In genomic region chr6:41637179-41638001, GRCh38 we compare ENCODE assay signal across 10 cellular contexts. TPM values are rescaled to one million over a fixed set of nuclear protein-coding genes. Genes with fewer than 3 reads are reported as not detected.
DNase-seq lines count a peak whose midpoint lies in the region; ATAC-seq, FAIRE-seq and TF ChIP-seq lines count a peak whose summit lies in the region.
"Had no signal": no experiment of that assay in that cellular context is flagged by ENCODE, and none has a peak within 500 bp of the region (broad histone marks: within the 10 kb centered on the region; RNA-seq: fewer than 3 reads in every experiment).

No MANE protein-coding gene starts in this region.

- no peak for DNase-seq in activated CD4-positive, alpha-beta T cell treated with anti-CD3 and anti-CD28 coated beads for 36 hours
- DNase-seq in activated CD4-positive, alpha-beta T cell treated with anti-CD3 and anti-CD28 coated beads, Interleukin-2, amount 50 U/mL, for 48 hours = no peak
- DNase-seq in dermis blood vessel endothelial cell = peak; percentile 37
- DNase-seq in mesendoderm = peak; percentile 71
- DNase-seq in type B pancreatic cell (ENCODE audit: extremely low spot score, unreplicated experiment) = no peak
- DNase-seq in D341Med (ENCODE audit: low spot score) = no peak
- no peak for DNase-seq in SIG-M5 (lab: John Stamatoyannopoulos, UW)
- no peak for DNase-seq in D721Med (ENCODE audit: insufficient read length, low spot score)
- DNase-seq: activated gamma-delta T cell treated with Interleukin-2 at 50 U/mL for 16 hours, NCI-H2171 treated with DMSO at 0.1 percent for 48 hours had no signal

- H3K79me1 ChIP-seq in mesendoderm (ENCODE audit: low read length) = peaks cover 22% of the 10 kb centered on the region

- H3K4me3 ChIP-seq in mesendoderm (ENCODE audit: low read length) = peak overlapping the region; percentile 71

- peak overlapping the region; percentile 23 for H2BK15ac ChIP-seq in mesendoderm (replicated peaks; ENCODE audit: low read depth)

- WGBS in mesendoderm (ENCODE audit: extremely low coverage, insufficient coverage, low lambda C conversion rate) = no CpG with 5 or more reads among the region's 57 CpGs

- peaks cover 18% of the 10 kb centered on the region for H3K4me1 ChIP-seq in mesendoderm (ENCODE audit: control insufficient read depth, low read depth, low read length)

- no peaks in the 10 kb centered on the region for H3K36me3 ChIP-seq in mesendoderm (ENCODE audit: control insufficient read depth, insufficient read depth, low read length)

- H3K27ac ChIP-seq in mesendoderm (ENCODE audit: low read depth, low read length) = peak overlapping the region; percentile 78

- peak overlapping the region; percentile 21 for H2BK5ac ChIP-seq in mesendoderm (ENCODE audit: low read length)

- no peak for ATAC-seq in activated CD4-positive, alpha-beta T cell treated with anti-CD3 and anti-CD28 coated beads for 36 hours

- H3K9ac ChIP-seq in mesendoderm (ENCODE audit: low read length) = peak overlapping the region; percentile 88

- H3K4me1 Mint-ChIP-seq in activated CD4-positive, alpha-beta T cell treated with anti-CD3 and anti-CD28 coated beads for 36 hours = peaks cover 6% of the 10 kb centered on the region
- peaks cover 55% of the 10 kb centered on the region for H3K4me1 Mint-ChIP-seq in type B pancreatic cell (ENCODE audit: unreplicated experiment)

- H4K8ac ChIP-seq in mesendoderm (ENCODE audit: low read depth, low read length) = peak overlapping the region; percentile 67

- intact Hi-C loops in activated CD4-positive, alpha-beta T cell treated with anti-CD3 and anti-CD28 coated beads for 36 hours (cut with DNase I, micrococcal nuclease) = no loop called here

- H3K9me3 Mint-ChIP-seq in activated CD4-positive, alpha-beta T cell treated with anti-CD3 and anti-CD28 coated beads for 36 hours (ENCODE audit: low read depth) = no peaks in the 10 kb centered on the region
- H3K9me3 Mint-ChIP-seq in type B pancreatic cell = no peaks in the 10 kb centered on the region

- CTCF ChIA-PET in activated CD4-positive, alpha-beta T cell treated with anti-CD3 and anti-CD28 coated beads for 36 hours (lab: Charles Lee) = interaction anchor here (0.8 kb wide), 1 partner anchor 46 kb away, joined by 3 read pairs; no protein-coding TSS in a partner anchor

- no peak overlapping the region for H3K27ac Mint-ChIP-seq in activated CD4-positive, alpha-beta T cell treated with anti-CD3 and anti-CD28 coated beads for 36 hours
- peak overlapping the region; percentile 84 for H3K27ac Mint-ChIP-seq in type B pancreatic cell

- peak overlapping the region; percentile 88 for H3K56ac ChIP-seq in mesendoderm (ENCODE audit: low read length)

- TF ChIP-seq CTCF in type B pancreatic cell (conservative IDR thresholded peaks at IDR 0.05) (no peak), D721Med (IDR thresholded peaks at IDR 0.05; ENCODE audit: insufficient read depth, missing control alignments) (no peak)

- H3K23ac ChIP-seq in mesendoderm (ENCODE audit: low read length) = peak overlapping the region; percentile 52

- H3K27me3 ChIP-seq in mesendoderm (ENCODE audit: insufficient read depth, low read length, poor library complexity) = no peaks in the 10 kb centered on the region

- peak overlapping the region; percentile 13 for H3K4me3 Mint-ChIP-seq in activated CD4-positive, alpha-beta T cell treated with anti-CD3 and anti-CD28 coated beads for 36 hours
- peak overlapping the region; percentile 92 for H3K4me3 Mint-ChIP-seq in type B pancreatic cell

- no peak overlapping the region for H4K5ac ChIP-seq in mesendoderm (ENCODE audit: low read length)

- no peak for FAIRE-seq in D721Med (lab: Jason Lieb, UNC)

- peak overlapping the region; percentile 100 for H3K4me2 ChIP-seq in mesendoderm (ENCODE audit: low read length)

- peaks cover 33% of the 10 kb centered on the region for H3K79me2 ChIP-seq in mesendoderm (ENCODE audit: control insufficient read depth, insufficient read depth, low read length)

- no peaks in the 10 kb centered on the region for H3K36me3 Mint-ChIP-seq in activated CD4-positive, alpha-beta T cell treated with anti-CD3 and anti-CD28 coated beads for 36 hours (ENCODE audit: low read depth)
- peaks cover 6% of the 10 kb centered on the region for H3K36me3 Mint-ChIP-seq in type B pancreatic cell

- H2AK5ac ChIP-seq in mesendoderm (ENCODE audit: low read length) = no peak overlapping the region

- POLR2A ChIA-PET in activated CD4-positive, alpha-beta T cell treated with anti-CD3 and anti-CD28 coated beads for 36 hours (lab: Charles Lee) = interaction anchor here (0.6 kb wide), 1 partner anchor 151 kb away, joined by 3 read pairs; no protein-coding TSS in a partner anchor

- H3K27me3 Mint-ChIP-seq in activated CD4-positive, alpha-beta T cell treated with anti-CD3 and anti-CD28 coated beads for 36 hours = peaks cover 41% of the 10 kb centered on the region
- peaks cover 56% of the 10 kb centered on the region for H3K27me3 Mint-ChIP-seq in type B pancreatic cell

- peak overlapping the region; percentile 25 for H3K18ac ChIP-seq in mesendoderm (ENCODE audit: low read length)

- H3K4ac ChIP-seq in mesendoderm (ENCODE audit: low read depth, low read length) = peak overlapping the region; percentile 90

- H2BK120ac ChIP-seq in mesendoderm (ENCODE audit: low read depth, low read length) = peak overlapping the region; percentile 19

RNA-seq across cellular contexts. Expression of gene MDFI, which starts 0.9 kb away (rescaled TPM):
- not detected for total RNA-seq in activated CD4-positive, alpha-beta T cell treated with anti-CD3 and anti-CD28 coated beads for 36 hours
- 34.0 and 37.8 TPM in 2 replicates for total RNA-seq in dermis blood vessel endothelial cell
- 68.1 TPM for polyA plus RNA-seq in mesendoderm (2013, experiment 1 of 2)
- polyA plus RNA-seq in mesendoderm (2013, experiment 2 of 2) = 63.7 TPM
- 53.9 and 94.5 TPM in 2 replicates for total RNA-seq in type B pancreatic cell (ENCODE audit: low replicate concordance)

Comparison
In these comparisons a context has a peak if more than half of its experiments do, and no peak if none do; other contexts are left out.
1. DNase-seq: peak in dermis blood vessel endothelial cell (single experiment) and mesendoderm (single experiment); none in activated CD4-positive, alpha-beta T cell treated with anti-CD3 and anti-CD28 coated beads for 36 hours (single experiment), activated CD4-positive, alpha-beta T cell treated with anti-CD3 and anti-CD28 coated beads, Interleukin-2, amount 50 U/mL, for 48 hours (0 of 2), type B pancreatic cell (single experiment), D341Med (single experiment), SIG-M5 (single experiment) and D721Med (single experiment).
2. RNA of gene MDFI, which starts 0.9 kb away (total RNA-seq): 53.9 to 94.5 TPM in type B pancreatic cell and 34.0 to 37.8 TPM in dermis blood vessel endothelial cell; not detected in activated CD4-positive, alpha-beta T cell treated with anti-CD3 and anti-CD28 coated beads for 36 hours; every median in the first group is over 10 times any median in the second.